25 cellular contexts compared by ENCODE assay signal in the genomic region with DNA sequence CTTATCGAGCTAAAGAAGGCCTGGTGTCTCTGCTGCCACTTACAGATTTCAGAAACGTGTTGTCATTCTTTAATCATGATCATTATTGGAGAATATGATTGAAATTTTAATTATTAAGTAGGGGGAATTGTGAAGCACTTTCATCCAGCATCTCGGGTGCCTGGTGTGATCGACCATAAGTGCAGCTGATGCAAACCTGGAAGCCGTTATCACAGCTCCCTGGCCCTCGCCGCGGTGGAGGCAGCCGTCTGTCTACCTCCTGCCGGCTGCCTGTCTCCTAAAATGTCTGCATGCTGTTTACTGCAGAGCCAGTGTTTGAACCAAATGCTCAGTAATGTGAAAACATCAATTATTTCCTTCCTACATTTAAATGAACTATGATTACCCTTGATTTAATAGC.
DNase-seq lines count a peak whose midpoint lies in the region; ATAC-seq and TF ChIP-seq lines count a peak whose summit lies in the region.
"Had no signal": no experiment of that assay in that cellular context is flagged by ENCODE, and none has a peak within 500 bp of the region (broad histone marks: within the 10 kb centered on the region; RNA-seq: fewer than 3 reads in every experiment).

No MANE protein-coding gene starts in this region.

- no peaks in the 10 kb centered on the region for H3K9me2 ChIP-seq in neural cell (ENCODE audit: insufficient read depth, low read length)

- no peak for TF ChIP-seq CTCF in neural cell (IDR thresholded peaks at IDR 0.05; ENCODE audit: poor library complexity, severe bottlenecking)

- no peak for ATAC-seq in activated CD4-positive, alpha-beta T cell treated with anti-CD3 and anti-CD28 coated beads for 36 hours
- ATAC-seq: GM23338 had no signal

- no peak for TF ChIP-seq RAD21 in neural cell (conservative IDR thresholded peaks at IDR 0.05)

- peak overlapping the region; percentile 32 for H3K27ac ChIP-seq in neural cell (ENCODE audit: low read length)
- H3K27ac ChIP-seq: 22Rv1; BLaER1 treated with 17β-estradiol and CSF1 and Interleukin-3, amounts not matched to agents 10 nM and 100 nM; RWPE1; SK-N-MC had no signal

- H3K9me3 Mint-ChIP-seq in activated CD4-positive, alpha-beta T cell treated with anti-CD3 and anti-CD28 coated beads for 36 hours (ENCODE audit: low read depth) = no peaks in the 10 kb centered on the region
- H3K9me3 Mint-ChIP-seq: GM23338 had no signal

- H3K27ac Mint-ChIP-seq in activated CD4-positive, alpha-beta T cell treated with anti-CD3 and anti-CD28 coated beads for 36 hours = no peak overlapping the region
- H3K27ac Mint-ChIP-seq: GM23338 had no signal

- H3F3A ChIP-seq in neural cell (ENCODE audit: insufficient read depth, low read length, poor library complexity, severe bottlenecking) = no peaks in the 10 kb centered on the region

- intact Hi-C loops in activated CD4-positive, alpha-beta T cell treated with anti-CD3 and anti-CD28 coated beads for 36 hours (cut with DNase I, micrococcal nuclease) = no loop called here

- H2AFZ ChIP-seq in neural cell (ENCODE audit: low read depth, low read length) = peak overlapping the region; percentile 18
- H2AFZ ChIP-seq: GM23338 had no signal

- H3K27me3 Mint-ChIP-seq in activated CD4-positive, alpha-beta T cell treated with anti-CD3 and anti-CD28 coated beads for 36 hours = no peaks in the 10 kb centered on the region
- H3K27me3 Mint-ChIP-seq: CD4-positive, alpha-beta memory T cell had no signal

- no peaks in the 10 kb centered on the region for H3K36me3 ChIP-seq in neural cell (ENCODE audit: insufficient read depth, low read length)
- H3K36me3 ChIP-seq: BLaER1 treated with 17β-estradiol and CSF1 and Interleukin-3, amounts not matched to agents 10 nM and 100 nM; HAP-1 had no signal

- H3K4me1 Mint-ChIP-seq in activated CD4-positive, alpha-beta T cell treated with anti-CD3 and anti-CD28 coated beads for 36 hours = no peaks in the 10 kb centered on the region
- H3K4me1 Mint-ChIP-seq: GM23338 had no signal

- DNase-seq in NCI-H1417 (lab: John Stamatoyannopoulos, UW) = peak in 2 of 3 experiments; percentile 55 to 76
- DNase-seq in NCI-H1417 treated with DMSO at 0.1 percent for 48 hours (lab: John Stamatoyannopoulos, UW) = no peak
- DNase-seq in HEK293T (ENCODE audit: extremely low spot score) = peak; percentile 58
- DNase-seq in cerebellar cortex (ENCODE audit: low spot score) = peak; percentile 36
- no peak for DNase-seq in mucosa of gallbladder (ENCODE audit: low spot score)
- DNase-seq in activated CD4-positive, alpha-beta T cell treated with anti-CD3 and anti-CD28 coated beads for 36 hours = no peak
- no peak for DNase-seq in hypothalamus (lab: John Stamatoyannopoulos, UW)
- DNase-seq: ACHN; Caco-2; CD4-positive, alpha-beta memory T cell; DMS153; GDM1; NCI-H1092; NCI-H1694 treated with DMSO at 0.1 percent for 48 hours; NCI-H2227 treated with DMSO at 0.1 percent for 48 hours; NCI-H510A; NCI-H748 treated with DMSO at 0.1 percent for 48 hours; SHP77 treated with DMSO at 0.1 percent for 48 hours had no signal

- no peaks in the 10 kb centered on the region for H3K36me3 Mint-ChIP-seq in activated CD4-positive, alpha-beta T cell treated with anti-CD3 and anti-CD28 coated beads for 36 hours (ENCODE audit: low read depth)
- H3K36me3 Mint-ChIP-seq: CD4-positive, alpha-beta memory T cell had no signal

- no peaks in the 10 kb centered on the region for H3K79me2 ChIP-seq in neural cell (replicated peaks; ENCODE audit: insufficient read depth, low read length)

- peak; percentile 47 for TF ChIP-seq EP300 in neural cell (conservative IDR thresholded peaks at IDR 0.05; ENCODE audit: poor library complexity, severe bottlenecking)

- no peak overlapping the region for H3K4me3 Mint-ChIP-seq in activated CD4-positive, alpha-beta T cell treated with anti-CD3 and anti-CD28 coated beads for 36 hours
- H3K4me3 Mint-ChIP-seq: CD4-positive, alpha-beta memory T cell; GM23338 had no signal

- CTCF ChIA-PET in HEK293T (lab: Yijun Ruan, JAX) = interaction anchor here (0.5 to 1.6 kb wide), 5 partner anchors 8 to 900 kb away, joined by 3 to 6 read pairs (median 4); no protein-coding TSS in a partner anchor
- CTCF ChIA-PET in activated CD4-positive, alpha-beta T cell treated with anti-CD3 and anti-CD28 coated beads for 36 hours (lab: Charles Lee) = interaction anchor here (1.2 to 1.5 kb wide), 2 partner anchors 21 to 40 kb away, joined by 3 to 5 read pairs; no protein-coding TSS in a partner anchor

- no peaks in the 10 kb centered on the region for H3K27me3 ChIP-seq in neural cell (ENCODE audit: insufficient read depth, low read depth, low read length)
- H3K27me3 ChIP-seq: BLaER1 treated with 17β-estradiol and CSF1 and Interleukin-3, amounts not matched to agents 10 nM and 100 nM had no signal

- no peak overlapping the region for H3K9ac ChIP-seq in neural cell (ENCODE audit: low read length)
- H3K9ac ChIP-seq: BLaER1 treated with 17β-estradiol and CSF1 and Interleukin-3, amounts not matched to agents 10 nM and 100 nM had no signal

- POLR2A ChIA-PET in HEK293T (lab: Yijun Ruan, JAX) = no interaction called here
- POLR2A ChIA-PET in activated CD4-positive, alpha-beta T cell treated with anti-CD3 and anti-CD28 coated beads for 36 hours (lab: Charles Lee) = no interaction called here

- no peaks in the 10 kb centered on the region for H4K20me1 ChIP-seq in neural cell (ENCODE audit: insufficient read depth)
- H4K20me1 ChIP-seq: BLaER1 treated with 17β-estradiol and CSF1 and Interleukin-3, amounts not matched to agents 10 nM and 100 nM had no signal

- H3K4me3 ChIP-seq in neural cell (ENCODE audit: low read length) = peak overlapping the region; percentile 6
- H3K4me3 ChIP-seq: BLaER1 treated with 17β-estradiol and CSF1 and Interleukin-3, amounts not matched to agents 10 nM and 100 nM; GM23338; HAP-1; SK-N-MC had no signal

- no peaks in the 10 kb centered on the region for H3K9me3 ChIP-seq in neural cell (ENCODE audit: low read length)
- H3K9me3 ChIP-seq: Caco-2, HAP-1 had no signal

- H3K4me2 ChIP-seq in neural cell (ENCODE audit: low read length) = peak overlapping the region; percentile 40
- H3K4me2 ChIP-seq: GM23338 had no signal

TF ChIP-seq in HEK293T, 16 proteins besides CTCF, POLR2A, EP300 and RAD21:
- TF ChIP-seq NFRKB (IDR thresholded peaks at IDR 0.05) = no peak
- no peak for TF ChIP-seq CTBP1 (IDR thresholded peaks at IDR 0.05; ENCODE audit: borderline replicate concordance)
- no peak for TF ChIP-seq ZNF384 (IDR thresholded peaks at IDR 0.05)
- TF ChIP-seq ELF4 (IDR thresholded peaks at IDR 0.05) = no peak
- TF ChIP-seq SUZ12 (IDR thresholded peaks at IDR 0.05) = no peak
- TF ChIP-seq HDGF (IDR thresholded peaks at IDR 0.05; ENCODE audit: borderline replicate concordance) = no peak
- TF ChIP-seq L3MBTL2 (conservative IDR thresholded peaks at IDR 0.05) = no peak; the same call in 1 of the 2 replicates

TF ChIP-seq in neural cell, 6 proteins besides CTCF, POLR2A, EP300 and RAD21:
- TF ChIP-seq, protein P1, sequence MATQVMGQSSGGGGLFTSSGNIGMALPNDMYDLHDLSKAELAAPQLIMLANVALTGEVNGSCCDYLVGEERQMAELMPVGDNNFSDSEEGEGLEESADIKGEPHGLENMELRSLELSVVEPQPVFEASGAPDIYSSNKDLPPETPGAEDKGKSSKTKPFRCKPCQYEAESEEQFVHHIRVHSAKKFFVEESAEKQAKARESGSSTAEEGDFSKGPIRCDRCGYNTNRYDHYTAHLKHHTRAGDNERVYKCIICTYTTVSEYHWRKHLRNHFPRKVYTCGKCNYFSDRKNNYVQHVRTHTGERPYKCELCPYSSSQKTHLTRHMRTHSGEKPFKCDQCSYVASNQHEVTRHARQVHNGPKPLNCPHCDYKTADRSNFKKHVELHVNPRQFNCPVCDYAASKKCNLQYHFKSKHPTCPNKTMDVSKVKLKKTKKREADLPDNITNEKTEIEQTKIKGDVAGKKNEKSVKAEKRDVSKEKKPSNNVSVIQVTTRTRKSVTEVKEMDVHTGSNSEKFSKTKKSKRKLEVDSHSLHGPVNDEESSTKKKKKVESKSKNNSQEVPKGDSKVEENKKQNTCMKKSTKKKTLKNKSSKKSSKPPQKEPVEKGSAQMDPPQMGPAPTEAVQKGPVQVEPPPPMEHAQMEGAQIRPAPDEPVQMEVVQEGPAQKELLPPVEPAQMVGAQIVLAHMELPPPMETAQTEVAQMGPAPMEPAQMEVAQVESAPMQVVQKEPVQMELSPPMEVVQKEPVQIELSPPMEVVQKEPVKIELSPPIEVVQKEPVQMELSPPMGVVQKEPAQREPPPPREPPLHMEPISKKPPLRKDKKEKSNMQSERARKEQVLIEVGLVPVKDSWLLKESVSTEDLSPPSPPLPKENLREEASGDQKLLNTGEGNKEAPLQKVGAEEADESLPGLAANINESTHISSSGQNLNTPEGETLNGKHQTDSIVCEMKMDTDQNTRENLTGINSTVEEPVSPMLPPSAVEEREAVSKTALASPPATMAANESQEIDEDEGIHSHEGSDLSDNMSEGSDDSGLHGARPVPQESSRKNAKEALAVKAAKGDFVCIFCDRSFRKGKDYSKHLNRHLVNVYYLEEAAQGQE (IDR thresholded peaks at IDR 0.05; ENCODE audit: borderline replicate concordance) = no peak
- TF ChIP-seq SMC3 (conservative IDR thresholded peaks at IDR 0.05; ENCODE audit: poor library complexity) = no peak
- TF ChIP-seq POLR2AphosphoS5 (IDR thresholded peaks at IDR 0.05) = no peak
- TF ChIP-seq TAF1 (IDR thresholded peaks at IDR 0.05; ENCODE audit: low read depth) = no peak
TF ChIP-seq in neural cell: peak in this region for 0.

Comparison
In these comparisons a context has a peak if more than half of its experiments do, and no peak if none do; other contexts are left out.
1. DNase-seq: peak in NCI-H1417 (2 of 3), HEK293T (single experiment) and cerebellar cortex (single experiment); none in NCI-H1417 treated with DMSO at 0.1 percent for 48 hours (single experiment), mucosa of gallbladder (single experiment), activated CD4-positive, alpha-beta T cell treated with anti-CD3 and anti-CD28 coated beads for 36 hours (single experiment) and hypothalamus (0 of 51).